Comparison of ENCODE assay signal across 10 cellular contexts in genomic region chr5:132751444-132751843, GRCh38. TPM values are rescaled to one million over a fixed set of nuclear protein-coding genes. Genes with fewer than 3 reads are reported as not detected.
DNase-seq lines count a peak whose midpoint lies in the region; ATAC-seq, FAIRE-seq and TF ChIP-seq lines count a peak whose summit lies in the region.
"Had no signal": no experiment of that assay in that cellular context is flagged by ENCODE, and none has a peak within 500 bp of the region (broad histone marks: within the 10 kb centered on the region; RNA-seq: fewer than 3 reads in every experiment).

No MANE protein-coding gene starts in this region.

- H3K27ac Mint-ChIP-seq in T-helper 17 cell = peak overlapping the region; percentile 89
- H3K27ac Mint-ChIP-seq in T-cell = peak overlapping the region in 1 of 2 donors; percentile 23

- TF ChIP-seq POLR2A in GM12892 (IDR thresholded peaks at IDR 0.05; ENCODE audit: low read depth, low read length) = no peak

- CTCF ChIA-PET in T-cell (lab: Charles Lee) = no interaction called here

- ATAC-seq in GM21576 (IDR thresholded peaks at IDR 0.05; ENCODE audit: unreplicated experiment) (peak; percentile 35), T-helper 17 cell (peak; percentile 12), T-cell (replicated peaks in 1 of 4) (no peak)

- H3K36me3 Mint-ChIP-seq in T-helper 17 cell (ENCODE audit: low read depth) (peaks cover 2% of the 10 kb centered on the region), T-cell (peaks cover 20% of the 10 kb centered on the region)

- no peak for TF ChIP-seq CTCF in D721Med (IDR thresholded peaks at IDR 0.05; ENCODE audit: insufficient read depth, missing control alignments)

- H3K27me3 Mint-ChIP-seq in T-helper 17 cell = no peaks in the 10 kb centered on the region
- H3K27me3 Mint-ChIP-seq in T-cell = no peaks in the 10 kb centered on the region

- H3K9me3 ChIP-seq in T-helper 17 cell (ENCODE audit: control insufficient read depth, low read length, poor library complexity, severe bottlenecking) = no peaks in the 10 kb centered on the region

- FAIRE-seq in GM12892 (lab: Jason Lieb, UNC) = peak; percentile 91
- FAIRE-seq in D721Med (lab: Jason Lieb, UNC) = no peak

- no peak overlapping the region for H3K27ac ChIP-seq in caudate nucleus (ENCODE audit: low read depth, low read length)

- POLR2A ChIA-PET in T-cell (lab: Charles Lee) = interaction anchor here in 1 of 2 donors (0.7 kb wide), 1 partner anchor 123 kb away, joined by 8 read pairs; no protein-coding TSS in a partner anchor

- H3K4me3 Mint-ChIP-seq in T-helper 17 cell = no peak overlapping the region
- no peak overlapping the region for H3K4me3 Mint-ChIP-seq in T-cell

- H3K9me3 Mint-ChIP-seq in T-cell = no peaks in the 10 kb centered on the region

- peaks cover 19% of the 10 kb centered on the region for H3K4me1 Mint-ChIP-seq in T-helper 17 cell
- H3K4me1 Mint-ChIP-seq in T-cell = peaks cover 6 to 22% (median 21%) of the 10 kb centered on the region in 3 donors

- DNase-seq in GM12892 (ENCODE audit: insufficient read length) = no peak
- no peak for DNase-seq in T-helper 17 cell
- DNase-seq in myocyte (ENCODE audit: low read depth) = peak; percentile 77
- no peak for DNase-seq in caudate nucleus (lab: John Stamatoyannopoulos, UW)
- no peak for DNase-seq in D721Med (ENCODE audit: insufficient read length, low spot score)
- no peak for DNase-seq in T-cell
- DNase-seq in mesenteric fat pad (ENCODE audit: low spot score) = no peak

RNA-seq across cellular contexts. Expression of gene CCNI2, which starts 4.2 kb away (rescaled TPM):
- 7.6 TPM for polyA plus RNA-seq in GM12892 (2012; ENCODE audit: missing spikeins)
- total RNA-seq in T-helper 17 cell = 10 to 100 TPM in 1 of 2 donors, 1 to 10 TPM in 1; 8.7 to 13.7 TPM
- not detected in 2 replicates for total RNA-seq in myocyte
- 2.5 TPM for polyA plus RNA-seq in myocyte (2012)
- total RNA-seq in T-cell = 10 to 100 TPM in 3 of 5 donors, 1 to 10 TPM in 2; 5.8 to 13.8 (median 11.0) TPM
- not detected for total RNA-seq in mesenteric fat pad
- total RNA-seq: glomerular endothelial cell, skeletal muscle tissue had no signal

RNA-seq across cellular contexts. Expression of gene KIF3A, which starts 14.1 kb away (rescaled TPM):
- 21.4 TPM for polyA plus RNA-seq in GM12892 (2012; ENCODE audit: missing spikeins)
- total RNA-seq in T-helper 17 cell = 10 to 100 TPM; 12.6 to 17.9 TPM
- 7.1 and 7.4 TPM in 2 replicates for total RNA-seq in myocyte
- 9.1 TPM for polyA plus RNA-seq in myocyte (2012)
- 10 to 100 TPM; 13.8 to 15.9 (median 15.2) TPM for total RNA-seq in T-cell
- total RNA-seq in mesenteric fat pad = 5.2 TPM

RNA-seq across cellular contexts. Expression of gene SEPTIN8, which starts 25.6 kb away (rescaled TPM):
- polyA plus RNA-seq in GM12892 (2012; ENCODE audit: missing spikeins) = 30.3 TPM
- total RNA-seq in T-helper 17 cell = 1 to 10 TPM; 8.0 to 8.8 TPM
- 22.0 and 25.3 TPM in 2 replicates for total RNA-seq in myocyte
- 61.0 TPM for polyA plus RNA-seq in myocyte (2012)
- total RNA-seq in T-cell = 10 to 100 TPM in 4 of 5 donors, 1 to 10 TPM in 1; 6.6 to 12.4 (median 11.0) TPM
- 33.4 TPM for total RNA-seq in mesenteric fat pad

Comparison
In these comparisons a context has a peak if more than half of its experiments do, and no peak if none do; other contexts are left out.
1. ATAC-seq: peak in GM21576 (single experiment) and T-helper 17 cell (single experiment); none in T-cell (0 of 4).